1 cellular context compared by ENCODE assay signal in genomic region chr12:111121840-111122239, GRCh38.
TF ChIP-seq lines count a peak whose summit lies in the region.

No MANE protein-coding gene starts in this region.

TF ChIP-seq in GM23338, 12 proteins besides CTCF, POLR2A, EP300 and RAD21:
- TF ChIP-seq ZNF462 (CRISPR knock-in tag; IDR thresholded peaks at IDR 0.05) = no peak
- TF ChIP-seq EZH2phosphoT487 (IDR thresholded peaks at IDR 0.05; ENCODE audit: unreplicated experiment) = no peak
- no peak for TF ChIP-seq EZH2 (IDR thresholded peaks at IDR 0.05; ENCODE audit: low read depth, unreplicated experiment)
- no peak for TF ChIP-seq STAT1 (IDR thresholded peaks at IDR 0.05; ENCODE audit: unreplicated experiment)
- TF ChIP-seq ETS1 (IDR thresholded peaks at IDR 0.05) = no peak
- no peak for TF ChIP-seq REST (IDR thresholded peaks at IDR 0.05; ENCODE audit: unreplicated experiment)
- no peak for TF ChIP-seq ZNF114 (CRISPR knock-in tag; IDR thresholded peaks at IDR 0.05)
- TF ChIP-seq POLR2AphosphoS5 (IDR thresholded peaks at IDR 0.05; ENCODE audit: low read depth) = no peak
- no peak for TF ChIP-seq ZNF331 (CRISPR knock-in tag; IDR thresholded peaks at IDR 0.05; ENCODE audit: low read depth)
- no peak for TF ChIP-seq JUNB (IDR thresholded peaks at IDR 0.05; ENCODE audit: unreplicated experiment)
- TF ChIP-seq CREB1 (CRISPR knock-in tag; IDR thresholded peaks at IDR 0.05; ENCODE audit: low read depth) = no peak
- TF ChIP-seq NANOG (IDR thresholded peaks at IDR 0.05; ENCODE audit: borderline replicate concordance) = no peak
TF ChIP-seq in GM23338: peak in this region for 0.
